ENCODE assay signal across 1 cellular context in genomic region chr4:184423003-184423686, GRCh38.
TF ChIP-seq lines count a peak whose summit lies in the region.

No MANE protein-coding gene starts in this region.

TF ChIP-seq in IMR-90, 13 proteins besides CTCF, POLR2A, EP300 and RAD21 (continued from another document):
- TF ChIP-seq MAZ (IDR thresholded peaks at IDR 0.05; ENCODE audit: borderline replicate concordance, low read depth, low read length) (no peak), RCOR1 (IDR thresholded peaks at IDR 0.05; ENCODE audit: insufficient replicate concordance, low read length) (no peak), CEBPB (IDR thresholded peaks at IDR 0.05; ENCODE audit: low read depth, low read length) (no peak), MAFK (IDR thresholded peaks at IDR 0.05; ENCODE audit: low read depth, low read length) (no peak), FOS (IDR thresholded peaks at IDR 0.05; ENCODE audit: low read depth, low read length) (no peak), MXI1 (IDR thresholded peaks at IDR 0.05; ENCODE audit: borderline replicate concordance, low read depth, low read length) (no peak), CHD1 (IDR thresholded peaks at IDR 0.05; ENCODE audit: low read depth, low read length) (no peak), BHLHE40 (IDR thresholded peaks at IDR 0.05; ENCODE audit: low read depth, low read length) (no peak), RFX5 (IDR thresholded peaks at IDR 0.05; ENCODE audit: low read depth, low read length) (no peak)
- TF ChIP-seq, protein P1, sequence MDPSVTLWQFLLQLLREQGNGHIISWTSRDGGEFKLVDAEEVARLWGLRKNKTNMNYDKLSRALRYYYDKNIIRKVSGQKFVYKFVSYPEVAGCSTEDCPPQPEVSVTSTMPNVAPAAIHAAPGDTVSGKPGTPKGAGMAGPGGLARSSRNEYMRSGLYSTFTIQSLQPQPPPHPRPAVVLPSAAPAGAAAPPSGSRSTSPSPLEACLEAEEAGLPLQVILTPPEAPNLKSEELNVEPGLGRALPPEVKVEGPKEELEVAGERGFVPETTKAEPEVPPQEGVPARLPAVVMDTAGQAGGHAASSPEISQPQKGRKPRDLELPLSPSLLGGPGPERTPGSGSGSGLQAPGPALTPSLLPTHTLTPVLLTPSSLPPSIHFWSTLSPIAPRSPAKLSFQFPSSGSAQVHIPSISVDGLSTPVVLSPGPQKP (IDR thresholded peaks at IDR 0.05; ENCODE audit: borderline replicate concordance, low read depth, low read length) = no peak
- TF ChIP-seq, protein P2, sequence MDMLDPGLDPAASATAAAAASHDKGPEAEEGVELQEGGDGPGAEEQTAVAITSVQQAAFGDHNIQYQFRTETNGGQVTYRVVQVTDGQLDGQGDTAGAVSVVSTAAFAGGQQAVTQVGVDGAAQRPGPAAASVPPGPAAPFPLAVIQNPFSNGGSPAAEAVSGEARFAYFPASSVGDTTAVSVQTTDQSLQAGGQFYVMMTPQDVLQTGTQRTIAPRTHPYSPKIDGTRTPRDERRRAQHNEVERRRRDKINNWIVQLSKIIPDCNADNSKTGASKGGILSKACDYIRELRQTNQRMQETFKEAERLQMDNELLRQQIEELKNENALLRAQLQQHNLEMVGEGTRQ (IDR thresholded peaks at IDR 0.05; ENCODE audit: low read depth, low read length) = no peak
